Comparison of ENCODE assay signal across 9 cellular contexts in genomic region chr2:135876066-135876711, GRCh38. TPM values are rescaled to one million over a fixed set of nuclear protein-coding genes. Genes with fewer than 3 reads are reported as not detected.
DNase-seq lines count a peak whose midpoint lies in the region; ATAC-seq, FAIRE-seq and TF ChIP-seq lines count a peak whose summit lies in the region.
"Had no signal": no experiment of that assay in that cellular context is flagged by ENCODE, and none has a peak within 500 bp of the region (broad histone marks: within the 10 kb centered on the region; RNA-seq: fewer than 3 reads in every experiment).

Gene MCM6, minus strand, starts transcription at chr2:135876443. Its CDS starts 78 bp downstream, at chr2:135876365.

- no peaks in the 10 kb centered on the region for H3K9me1 ChIP-seq in keratinocyte (ENCODE audit: control insufficient read depth, extremely low read depth, insufficient read depth, low read length)

- ATAC-seq in GM19025 (IDR thresholded peaks at IDR 0.05; ENCODE audit: low read depth, unreplicated experiment) (peak; percentile 85), HG03342 (IDR thresholded peaks at IDR 0.05; ENCODE audit: unreplicated experiment) (peak; percentile 89)

- H3K4me1 ChIP-seq in keratinocyte (ENCODE audit: control insufficient read depth, extremely low read depth, insufficient read depth, low read length), result no peaks in the 10 kb centered on the region

- H3K27me3 ChIP-seq in keratinocyte (ENCODE audit: control insufficient read depth, extremely low read depth, insufficient read depth, low read length), result no peaks in the 10 kb centered on the region

- DNase-seq in AG09319 (ENCODE audit: extremely low read depth, low read depth) (peak; percentile 97), NCI-H446 (lab: John Stamatoyannopoulos, UW) (peak; percentile 97 to 99), cerebellar cortex (ENCODE audit: low spot score) (peak; percentile 99), keratinocyte (ENCODE audit: low read depth, low spot score) (peak; percentile 90)
- DNase-seq in activated CD4-positive, CD25-positive, alpha-beta regulatory T cell treated with anti-CD3 and anti-CD28 coated beads, Interleukin-2, amount 50 U/mL, for 16 hours (ENCODE audit: low read depth, low spot score), result peak; percentile 95
- DNase-seq in stimulated activated CD4-positive, alpha-beta T cell treated with anti-CD3 and anti-CD28 coated beads, Interleukin-15, amount 100 ng/mL, for 1 hour (ENCODE audit: low read depth in 1 of 2, low spot score in 1 of 2), result peak; percentile 94

- peak within 1 kb of the TSS; percentile 76 for H2AFZ ChIP-seq in keratinocyte (ENCODE audit: control insufficient read depth, low read length)

- no peaks in the 10 kb centered on the region for H3K9me3 ChIP-seq in keratinocyte (ENCODE audit: control insufficient read depth, low read depth, low read length)

- peak within 1 kb of the TSS; percentile 83 for H3K9ac ChIP-seq in keratinocyte (ENCODE audit: control insufficient read depth, extremely low read depth, insufficient read depth, low read length)

- peak; percentile 85 for FAIRE-seq in keratinocyte (lab: Jason Lieb, UNC)
- FAIRE-seq: colon had no signal

- H4K20me1 ChIP-seq in keratinocyte (ENCODE audit: control insufficient read depth, extremely low read depth, insufficient read depth, low read length), result no peaks in the 10 kb centered on the region

- peak within 1 kb of the TSS; percentile 68 for H3K4me2 ChIP-seq in keratinocyte (ENCODE audit: control insufficient read depth, extremely low read depth, insufficient read depth, low read depth, low read length)

- dilution Hi-C loops in keratinocyte (cut with MboI; ENCODE audit: extremely low pct_ligation_motif_present, low sequenced_read_pairs), result no loop called here

- H3K27ac ChIP-seq in keratinocyte (ENCODE audit: control insufficient read depth, insufficient read depth, low read length), result peak within 1 kb of the TSS; percentile 70

- TF ChIP-seq CTCF in AG09319 (IDR thresholded peaks at IDR 0.05; ENCODE audit: low read depth, low read length) (no peak), keratinocyte (optimal IDR thresholded peaks at IDR 0.05 in 1 of 3, IDR thresholded peaks at IDR 0.05 in 1 of 3, conservative IDR thresholded peaks at IDR 0.05 in 1 of 3; ENCODE audit: extremely low read depth in 1 of 3, insufficient read depth in 2 of 3, low read length in 3 of 3) (no peak)

- H3K79me2 ChIP-seq in keratinocyte (ENCODE audit: control insufficient read depth, insufficient read depth, low read length), result peaks cover 11% of the 10 kb centered on the region

- peak within 1 kb of the TSS; percentile 62 to 80 (median 78) for H3K4me3 ChIP-seq in keratinocyte (ENCODE audit: control insufficient read depth in 2 of 3, extremely low read depth in 1 of 3, insufficient read depth in 2 of 3, low read depth in 1 of 3, low read length in 3 of 3)

- no peaks in the 10 kb centered on the region for H3K36me3 ChIP-seq in keratinocyte (ENCODE audit: control insufficient read depth in 2 of 2, extremely low read depth in 1 of 2, insufficient read depth in 2 of 2, low read length in 2 of 2)

RNA-seq across cellular contexts. Expression of gene MCM6, which starts in this region (rescaled TPM):
- polyA plus RNA-seq in keratinocyte, result 9.8 to 29.0 TPM (median 23.2 TPM) in 3 replicates
- polyA plus RNA-seq in keratinocyte (2011; ENCODE audit: low read depth), result 3.9 TPM
- 8.9 and 12.3 TPM in 2 replicates for polyA plus RNA-seq in keratinocyte (2011; cell fraction: cytosol; rRNA removed)
- 10.5 and 12.2 TPM in 2 replicates for polyA plus RNA-seq in keratinocyte (2011; cell fraction: nucleus; rRNA removed)
- 3.7 and 21.8 TPM in 2 replicates for polyA plus RNA-seq in keratinocyte (2012; ENCODE audit: low replicate concordance)
- 9.2 to 31.1 TPM (median 10.1 TPM) in 3 replicates for polyA minus RNA-seq in keratinocyte
- polyA minus RNA-seq in keratinocyte (2011; cell fraction: cytosol; rRNA and poly(A)+ RNA removed), result 7.3 TPM
- polyA minus RNA-seq in keratinocyte (2011; cell fraction: nucleus; rRNA and poly(A)+ RNA removed), result 6.0 and 11.6 TPM in 2 replicates

Comparison
In these comparisons a context has a peak if more than half of its experiments do, and no peak if none do; other contexts are left out.
1. Peak in every context shown above with its lines: DNase-seq, ATAC-seq, H3K4me3 ChIP-seq and H3K27ac ChIP-seq.